In the genomic region with DNA sequence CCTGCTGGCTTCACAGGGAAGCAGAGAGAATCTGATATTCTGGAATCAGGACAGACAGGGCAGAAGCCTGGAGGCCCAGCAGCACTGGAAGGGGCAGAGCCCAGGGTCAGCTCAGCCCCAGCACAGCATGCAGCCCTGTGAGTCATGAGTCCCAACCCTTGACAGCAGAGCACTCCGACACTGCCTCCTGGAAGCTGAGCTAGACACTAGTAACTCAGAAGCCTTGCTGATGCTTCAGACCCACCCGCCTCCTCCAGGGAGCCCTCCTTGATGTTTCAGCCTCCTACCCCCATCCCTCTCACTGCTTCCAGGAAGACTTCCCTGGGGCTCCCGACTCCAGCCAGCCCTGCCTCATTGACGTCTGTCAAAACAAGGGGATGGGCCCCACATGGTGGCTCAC, we compare ENCODE assay signal across 15 cellular contexts. TPM values are rescaled to one million over a fixed set of nuclear protein-coding genes. Genes with fewer than 3 reads are reported as not detected.
A peak's percentile ranks its signal among the peaks of the same experiment; 100 is the strongest.
DNase-seq lines count a peak whose midpoint lies in the region; ATAC-seq, FAIRE-seq and TF ChIP-seq lines count a peak whose summit lies in the region.
"Had no signal": no experiment of that assay in that cellular context is flagged by ENCODE, and none has a peak within 500 bp of the region (broad histone marks: within the 10 kb centered on the region; RNA-seq: fewer than 3 reads in every experiment).

No MANE protein-coding gene starts in this region.

- H3K36me3 Mint-ChIP-seq in astrocyte (ENCODE audit: low read depth, unreplicated experiment) = peaks cover 8% of the 10 kb centered on the region
- no peaks in the 10 kb centered on the region for H3K36me3 Mint-ChIP-seq in nephron progenitor cell (ENCODE audit: low read depth)
- H3K36me3 Mint-ChIP-seq: CD8-positive, alpha-beta memory T cell had no signal

- no peak for DNase-seq in AG04450 (ENCODE audit: low read depth, low spot score)
- no peak for DNase-seq in HCT116 (ENCODE audit: low read depth, low spot score)
- DNase-seq in astrocyte (ENCODE audit: low read depth) = peak; percentile 38
- DNase-seq in islet precursor cell = peak; percentile 94
- no peak for DNase-seq in nephron progenitor cell
- no peak for DNase-seq in stimulated activated CD4-positive, alpha-beta T cell treated with anti-CD3 and anti-CD28 coated beads, Interleukin-4, amount 100 ng/mL, for 4 hours
- DNase-seq: activated naive CD4-positive, alpha-beta T cell treated with anti-CD3 and anti-CD28 coated beads for 36 hours; CD8-positive, alpha-beta memory T cell; NCI-H2171 treated with DMSO at 0.1 percent for 48 hours; SHP77 treated with DMSO at 0.1 percent for 48 hours had no signal

- no peaks in the 10 kb centered on the region for H3K9me2 ChIP-seq in HCT116 (ENCODE audit: insufficient read depth)

- H3K4me3 Mint-ChIP-seq in astrocyte (ENCODE audit: unreplicated experiment) (no peak overlapping the region), nephron progenitor cell (no peak overlapping the region)
- H3K4me3 Mint-ChIP-seq: activated naive CD4-positive, alpha-beta T cell treated with anti-CD3 and anti-CD28 coated beads for 36 hours had no signal

- no peaks in the 10 kb centered on the region for H3K27me3 ChIP-seq in AG04450 (ENCODE audit: control insufficient read depth, insufficient read depth, low read length)
- H3K27me3 ChIP-seq in HCT116 (ENCODE audit: insufficient read depth, low read length) = no peaks in the 10 kb centered on the region
- H3K27me3 ChIP-seq in astrocyte (ENCODE audit: insufficient read depth, low read length) = no peaks in the 10 kb centered on the region
- H3K27me3 ChIP-seq: right atrium auricular region had no signal

- H3K4me3 ChIP-seq in AG04450 (ENCODE audit: low read depth, low read length) (no peak overlapping the region), HCT116 (replicated peaks in 1 of 2; ENCODE audit: low read depth in 1 of 2, low read length in 2 of 2) (no peak overlapping the region), astrocyte (ENCODE audit: insufficient read depth, low read depth, low read length) (no peak overlapping the region)
- H3K4me3 ChIP-seq: GM12878, right atrium auricular region had no signal

- H3K27ac Mint-ChIP-seq in astrocyte (ENCODE audit: unreplicated experiment) (peak overlapping the region; percentile 47), nephron progenitor cell (no peak overlapping the region)
- H3K27ac Mint-ChIP-seq: activated naive CD4-positive, alpha-beta T cell treated with anti-CD3 and anti-CD28 coated beads for 36 hours had no signal

- TF ChIP-seq CTCF in AG04450 (IDR thresholded peaks at IDR 0.05; ENCODE audit: low read depth, low read length) (no peak), HCT116 (IDR thresholded peaks at IDR 0.05 in 2 of 3, conservative IDR thresholded peaks at IDR 0.05 in 1 of 3; ENCODE audit: borderline replicate concordance in 1 of 3, insufficient read depth in 1 of 3, low read depth in 2 of 3, low read length in 2 of 3) (no peak), astrocyte (IDR thresholded peaks at IDR 0.05; ENCODE audit: insufficient read depth, low read depth, low read length) (no peak), nephron progenitor cell (IDR thresholded peaks at IDR 0.05) (no peak)

- peak overlapping the region; percentile 61 for H3K4me2 ChIP-seq in HCT116 (ENCODE audit: low read length)
- H3K4me2 ChIP-seq in astrocyte (ENCODE audit: low read length) = peak overlapping the region; percentile 54

- no TSS peak for BruUV-seq in HCT116 (replicated peaks; lab: Mats Ljungman, UMichigan)

- TF ChIP-seq RAD21 in HCT116 (IDR thresholded peaks at IDR 0.05; ENCODE audit: low read depth) = no peak

- H3K27me3 Mint-ChIP-seq in astrocyte (ENCODE audit: low read depth, unreplicated experiment) (no peaks in the 10 kb centered on the region), nephron progenitor cell (ENCODE audit: low read depth, poor library complexity) (peaks cover 18% of the 10 kb centered on the region)
- H3K27me3 Mint-ChIP-seq: CD8-positive, alpha-beta memory T cell had no signal

- peak; percentile 56 for ATAC-seq in HCT116
- no peak for ATAC-seq in GM21619 (IDR thresholded peaks at IDR 0.05; ENCODE audit: unreplicated experiment)
- no peak for ATAC-seq in GM19397 (IDR thresholded peaks at IDR 0.05; ENCODE audit: unreplicated experiment)
- ATAC-seq: GM12878 had no signal

- H3K9me3 Mint-ChIP-seq in astrocyte (ENCODE audit: unreplicated experiment) (no peaks in the 10 kb centered on the region), nephron progenitor cell (no peaks in the 10 kb centered on the region)
- H3K9me3 Mint-ChIP-seq: activated naive CD4-positive, alpha-beta T cell treated with anti-CD3 and anti-CD28 coated beads for 36 hours; CD8-positive, alpha-beta memory T cell had no signal

- H3K79me2 ChIP-seq in HCT116 (ENCODE audit: insufficient read depth, low read length) (peaks cover 16% of the 10 kb centered on the region; the same call in 1 of the 2 replicates), astrocyte (ENCODE audit: insufficient read depth, low read length) (peaks cover 24% of the 10 kb centered on the region)

- intact Hi-C loops in HCT116 (cut with micrococcal nuclease) = no loop called here

- H2AFZ ChIP-seq in HCT116 (ENCODE audit: low read depth, low read length, poor library complexity, severe bottlenecking) = no peak overlapping the region
- peak overlapping the region; percentile 30 for H2AFZ ChIP-seq in astrocyte (ENCODE audit: low read depth, low read length)

- FAIRE-seq in astrocyte (lab: Jason Lieb, UNC) = peak; percentile 45
- FAIRE-seq: GM12878 had no signal

- H3K9ac ChIP-seq in HCT116 (ENCODE audit: low read length) = peak overlapping the region; percentile 20; the same call in 1 of the 2 replicates
- H3K9ac ChIP-seq in astrocyte (ENCODE audit: low read length) = peak overlapping the region; percentile 57

- H4K20me1 ChIP-seq in HCT116 (ENCODE audit: insufficient read depth) = no peaks in the 10 kb centered on the region
- H4K20me1 ChIP-seq in astrocyte (ENCODE audit: insufficient read depth, low read length) = peaks cover 9% of the 10 kb centered on the region

- H3K36me3 ChIP-seq in HCT116 (ENCODE audit: control insufficient read depth in 1 of 2, insufficient read depth in 2 of 2, low read length in 2 of 2) (peaks cover 4 to 13% of the 10 kb centered on the region in 2 experiments; a peak in 2 of 4 replicates), astrocyte (ENCODE audit: insufficient read depth, low read length) (peaks cover 4% of the 10 kb centered on the region)

- H3K27ac ChIP-seq in AG04450 (ENCODE audit: low read depth, low read length) = peak overlapping the region; percentile 39
- peak overlapping the region; percentile 22; the same call in 1 of the 2 replicates for H3K27ac ChIP-seq in HCT116 (ENCODE audit: low read depth, low read length)
- H3K27ac ChIP-seq in astrocyte (ENCODE audit: low read depth, low read length) = peak overlapping the region; percentile 38

- RAD21 ChIA-PET in HCT116 (lab: Charles Lee; ENCODE audit: low non-redundant PET in 1 of 2, low total read pairs in 2 of 2, uncharacterized antibody in 2 of 2, unreplicated experiment in 2 of 2) = interaction anchor here in 1 of 2 experiments (0.6 kb wide), 1 partner anchor 116 kb away, joined by 3 read pairs; no protein-coding TSS in a partner anchor

- CTCF ChIA-PET in AG04450 (lab: Charles Lee) = interaction anchor here (1.2 to 1.6 kb wide), 2 partner anchors 40 to 148 kb away, joined by 4 to 11 read pairs; a partner anchor contains a TSS
- CTCF ChIA-PET in HCT116 (lab: Charles Lee) = interaction anchor here (0.8 kb wide), 1 partner anchor 28 kb away, joined by 3 read pairs; no protein-coding TSS in a partner anchor

- H3K4me1 ChIP-seq in HCT116 (ENCODE audit: control insufficient read depth in 1 of 2, insufficient read depth in 2 of 2, low read length in 2 of 2) (peaks cover 49 to 56% of the 10 kb centered on the region in 2 experiments), astrocyte (ENCODE audit: insufficient read depth, low read length) (peaks cover 49% of the 10 kb centered on the region)

- TF ChIP-seq POLR2A in HCT116 (IDR thresholded peaks at IDR 0.05; ENCODE audit: borderline replicate concordance, extremely low read depth, insufficient read depth, insufficient read length) = no peak

- POLR2A ChIA-PET in AG04450 (lab: Yijun Ruan, JAX) = no interaction called here
- POLR2A ChIA-PET in HCT116 (lab: Charles Lee) = no interaction called here

- H3K9me3 ChIP-seq in AG04450 (ENCODE audit: control insufficient read depth, insufficient read depth, low read length) = no peaks in the 10 kb centered on the region; the same call in 1 of the 2 replicates
- no peaks in the 10 kb centered on the region for H3K9me3 ChIP-seq in HCT116 (ENCODE audit: control insufficient read depth in 1 of 2, insufficient read depth in 1 of 2, low read depth in 1 of 2, low read length in 2 of 2)
- H3K9me3 ChIP-seq in astrocyte (ENCODE audit: insufficient read depth, low read depth, low read length) = no peaks in the 10 kb centered on the region
- H3K9me3 ChIP-seq: right atrium auricular region had no signal

- H3K4me1 Mint-ChIP-seq in astrocyte (ENCODE audit: low read depth, unreplicated experiment) (peaks cover 30% of the 10 kb centered on the region), nephron progenitor cell (peaks cover 47% of the 10 kb centered on the region)

TF ChIP-seq in HCT116, 20 proteins besides CTCF, POLR2A, EP300 and RAD21 (continues in another document):
- TF ChIP-seq CBX3 (IDR thresholded peaks at IDR 0.05; ENCODE audit: low read depth) (no peak), SIN3A (IDR thresholded peaks at IDR 0.05; ENCODE audit: low read depth) (no peak), CEBPB (IDR thresholded peaks at IDR 0.05; ENCODE audit: low read depth) (no peak), ZNF274 (IDR thresholded peaks at IDR 0.05; ENCODE audit: low read depth, low read length) (no peak), ZFX (IDR thresholded peaks at IDR 0.05) (no peak), EZH2 (IDR thresholded peaks at IDR 0.05) (no peak), EZH2phosphoT487 (IDR thresholded peaks at IDR 0.05; ENCODE audit: borderline replicate concordance) (no peak)
- TF ChIP-seq, protein P1, sequence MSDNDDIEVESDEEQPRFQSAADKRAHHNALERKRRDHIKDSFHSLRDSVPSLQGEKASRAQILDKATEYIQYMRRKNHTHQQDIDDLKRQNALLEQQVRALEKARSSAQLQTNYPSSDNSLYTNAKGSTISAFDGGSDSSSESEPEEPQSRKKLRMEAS (IDR thresholded peaks at IDR 0.05) = no peak

RNA-seq across cellular contexts. Expression of a gene that starts 6.9 kb away (rescaled TPM):
- 2.8 and 3.3 TPM in 2 replicates for polyA plus RNA-seq in AG04450 (2011; rRNA removed)
- polyA minus RNA-seq in AG04450 (2011; rRNA and poly(A)+ RNA removed) = 4.7 and 4.8 TPM in 2 replicates
- total RNA-seq in HCT116 (2021; ENCODE audit: unreplicated experiment) (10.6 TPM), astrocyte (3.8 and 5.1 TPM in 2 replicates)
- 8.1 and 9.0 TPM in 2 replicates for polyA plus RNA-seq in HCT116 (2012)

RNA-seq across cellular contexts. Expression of a gene that starts 30.3 kb away (rescaled TPM):
- 0.05 TPM in 1 of 2 replicates, not detected in the other for polyA plus RNA-seq in AG04450 (2011; rRNA removed)
- not detected in 2 replicates for polyA minus RNA-seq in AG04450 (2011; rRNA and poly(A)+ RNA removed)
- total RNA-seq in HCT116 (2021; ENCODE audit: unreplicated experiment) (not detected), astrocyte (not detected in 2 replicates)
- not detected in 2 replicates for polyA plus RNA-seq in HCT116 (2012)
- total RNA-seq: kidney epithelial cell had no signal
- polyA plus RNA-seq: CD8-positive, alpha-beta memory T cell had no signal

RNA-seq across cellular contexts. Expression of a gene that starts 39.9 kb away (rescaled TPM):
- polyA plus RNA-seq in AG04450 (2011; rRNA removed) = 19.4 and 28.5 TPM in 2 replicates
- polyA minus RNA-seq in AG04450 (2011; rRNA and poly(A)+ RNA removed) = 10.6 and 16.9 TPM in 2 replicates
- total RNA-seq in HCT116 (2021; ENCODE audit: unreplicated experiment) (46.5 TPM), astrocyte (44.5 and 46.7 TPM in 2 replicates)
- polyA plus RNA-seq in HCT116 (2012) = 18.6 and 21.2 TPM in 2 replicates

Comparison
In these comparisons a context has a peak if more than half of its experiments do, and no peak if none do; other contexts are left out.
1. DNase-seq: peak in astrocyte (single experiment) and islet precursor cell (single experiment); none in AG04450 (single experiment), HCT116 (single experiment), nephron progenitor cell (single experiment) and stimulated activated CD4-positive, alpha-beta T cell treated with anti-CD3 and anti-CD28 coated beads, Interleukin-4, amount 100 ng/mL, for 4 hours (0 of 2).
2. Peak in every context shown above with its lines, with median percentiles within 50 percentile points of each other: H3K27ac ChIP-seq.